Comparison of ENCODE assay signal across 4 cellular contexts in genomic region chr5:87211676-87212075, GRCh38.
TF ChIP-seq lines count a peak whose summit lies in the region.

No MANE protein-coding gene starts in this region.

TF ChIP-seq in HCT116, 20 proteins besides CTCF, POLR2A, EP300 and RAD21 (continues in another document):
- TF ChIP-seq EZH2phosphoT487 (IDR thresholded peaks at IDR 0.05; ENCODE audit: borderline replicate concordance) (no peak), ZBTB33 (IDR thresholded peaks at IDR 0.05; ENCODE audit: extremely low read depth, insufficient replicate concordance, low read length) (no peak), ZNF274 (IDR thresholded peaks at IDR 0.05; ENCODE audit: low read depth, low read length) (no peak), TCF7L2 (IDR thresholded peaks at IDR 0.05; ENCODE audit: borderline replicate concordance, extremely low read depth, insufficient read depth, insufficient read length) (no peak), SP1 (IDR thresholded peaks at IDR 0.05; ENCODE audit: low read depth) (no peak), FOSL1 (IDR thresholded peaks at IDR 0.05; ENCODE audit: low read depth) (no peak), EZH2 (IDR thresholded peaks at IDR 0.05) (no peak), EGR1 (IDR thresholded peaks at IDR 0.05; ENCODE audit: low read depth) (no peak), YY1 (IDR thresholded peaks at IDR 0.05; ENCODE audit: extremely low read depth, insufficient replicate concordance, low read depth, low read length) (no peak), CBX3 (IDR thresholded peaks at IDR 0.05; ENCODE audit: low read depth) (no peak)

TF ChIP-seq in IMR-90, 13 proteins besides CTCF, POLR2A, EP300 and RAD21:
- TF ChIP-seq BHLHE40 (IDR thresholded peaks at IDR 0.05; ENCODE audit: low read depth, low read length) = no peak
- TF ChIP-seq MAZ (IDR thresholded peaks at IDR 0.05; ENCODE audit: borderline replicate concordance, low read depth, low read length) = no peak
- no peak for TF ChIP-seq MAFK (IDR thresholded peaks at IDR 0.05; ENCODE audit: low read depth, low read length)
- no peak for TF ChIP-seq CEBPB (IDR thresholded peaks at IDR 0.05; ENCODE audit: low read depth, low read length)
- TF ChIP-seq CHD1 (IDR thresholded peaks at IDR 0.05; ENCODE audit: low read depth, low read length) = no peak
- no peak for TF ChIP-seq USF2 (IDR thresholded peaks at IDR 0.05; ENCODE audit: low read depth, low read length)
- no peak for TF ChIP-seq RFX5 (IDR thresholded peaks at IDR 0.05; ENCODE audit: low read depth, low read length)
- no peak for TF ChIP-seq MXI1 (IDR thresholded peaks at IDR 0.05; ENCODE audit: borderline replicate concordance, low read depth, low read length)
- TF ChIP-seq NFE2L2 (IDR thresholded peaks at IDR 0.05; ENCODE audit: low read depth, low read length) = no peak
- TF ChIP-seq ELK1 (IDR thresholded peaks at IDR 0.05; ENCODE audit: borderline replicate concordance, low read depth, low read length) = no peak
- TF ChIP-seq SMC3 (IDR thresholded peaks at IDR 0.05; ENCODE audit: low read depth, low read length) = no peak
- no peak for TF ChIP-seq FOS (IDR thresholded peaks at IDR 0.05; ENCODE audit: low read depth, low read length)
- TF ChIP-seq RCOR1 (IDR thresholded peaks at IDR 0.05; ENCODE audit: insufficient replicate concordance, low read length) = no peak
TF ChIP-seq in IMR-90: peak in this region for 0.

TF ChIP-seq in GM12878, 131 proteins besides CTCF, POLR2A, EP300 and RAD21 (continues in another document):
- TF ChIP-seq ZNF24 (IDR thresholded peaks at IDR 0.05) = no peak
- TF ChIP-seq MXI1 (IDR thresholded peaks at IDR 0.05; ENCODE audit: low read depth, low read length) = no peak
- TF ChIP-seq PKNOX1 (IDR thresholded peaks at IDR 0.05) = no peak
- no peak for TF ChIP-seq POLR2AphosphoS5 (IDR thresholded peaks at IDR 0.05; ENCODE audit: low read length)
- TF ChIP-seq BMI1 (IDR thresholded peaks at IDR 0.05; ENCODE audit: borderline replicate concordance) = no peak
- no peak for TF ChIP-seq RFX5 (IDR thresholded peaks at IDR 0.05; ENCODE audit: low read depth, low read length)
- TF ChIP-seq ETV6 (conservative IDR thresholded peaks at IDR 0.05 in 1 of 2, IDR thresholded peaks at IDR 0.05 in 1 of 2; ENCODE audit: borderline replicate concordance in 1 of 2, low read depth in 1 of 2) = no peak
- no peak for TF ChIP-seq TBL1XR1 (IDR thresholded peaks at IDR 0.05; ENCODE audit: low read depth, low read length)
- no peak for TF ChIP-seq MAX (IDR thresholded peaks at IDR 0.05; ENCODE audit: low read depth, low read length)
- TF ChIP-seq SMAD1 (IDR thresholded peaks at IDR 0.05; ENCODE audit: low read depth, partially characterized antibody) = no peak
- TF ChIP-seq MYB (IDR thresholded peaks at IDR 0.05; ENCODE audit: borderline replicate concordance, low read depth, low read length) = no peak
- TF ChIP-seq MEF2B (IDR thresholded peaks at IDR 0.05; ENCODE audit: partially characterized antibody, poor library complexity, severe bottlenecking) = no peak
- no peak for TF ChIP-seq ZBTB40 (IDR thresholded peaks at IDR 0.05; ENCODE audit: borderline replicate concordance)
- no peak for TF ChIP-seq SIX5 (IDR thresholded peaks at IDR 0.05; ENCODE audit: low read depth, low read length, severe bottlenecking)
- no peak for TF ChIP-seq ZBTB33 (IDR thresholded peaks at IDR 0.05)
- TF ChIP-seq HCFC1 (IDR thresholded peaks at IDR 0.05; ENCODE audit: low read length) = no peak

TF ChIP-seq in HEK293T, 16 proteins besides CTCF, POLR2A, EP300 and RAD21:
- TF ChIP-seq ZNF384 (IDR thresholded peaks at IDR 0.05) (no peak), FOXA1 (IDR thresholded peaks at IDR 0.05) (no peak), NFRKB (IDR thresholded peaks at IDR 0.05) (no peak), FOXM1 (IDR thresholded peaks at IDR 0.05; ENCODE audit: borderline replicate concordance) (no peak), ELF4 (IDR thresholded peaks at IDR 0.05) (no peak), L3MBTL2 (conservative IDR thresholded peaks at IDR 0.05) (no peak), FOXK2 (IDR thresholded peaks at IDR 0.05) (no peak), BHLHE40 (IDR thresholded peaks at IDR 0.05; ENCODE audit: borderline replicate concordance) (no peak)
